Comparison of ENCODE assay signal across 8 cellular contexts in the genomic region with DNA sequence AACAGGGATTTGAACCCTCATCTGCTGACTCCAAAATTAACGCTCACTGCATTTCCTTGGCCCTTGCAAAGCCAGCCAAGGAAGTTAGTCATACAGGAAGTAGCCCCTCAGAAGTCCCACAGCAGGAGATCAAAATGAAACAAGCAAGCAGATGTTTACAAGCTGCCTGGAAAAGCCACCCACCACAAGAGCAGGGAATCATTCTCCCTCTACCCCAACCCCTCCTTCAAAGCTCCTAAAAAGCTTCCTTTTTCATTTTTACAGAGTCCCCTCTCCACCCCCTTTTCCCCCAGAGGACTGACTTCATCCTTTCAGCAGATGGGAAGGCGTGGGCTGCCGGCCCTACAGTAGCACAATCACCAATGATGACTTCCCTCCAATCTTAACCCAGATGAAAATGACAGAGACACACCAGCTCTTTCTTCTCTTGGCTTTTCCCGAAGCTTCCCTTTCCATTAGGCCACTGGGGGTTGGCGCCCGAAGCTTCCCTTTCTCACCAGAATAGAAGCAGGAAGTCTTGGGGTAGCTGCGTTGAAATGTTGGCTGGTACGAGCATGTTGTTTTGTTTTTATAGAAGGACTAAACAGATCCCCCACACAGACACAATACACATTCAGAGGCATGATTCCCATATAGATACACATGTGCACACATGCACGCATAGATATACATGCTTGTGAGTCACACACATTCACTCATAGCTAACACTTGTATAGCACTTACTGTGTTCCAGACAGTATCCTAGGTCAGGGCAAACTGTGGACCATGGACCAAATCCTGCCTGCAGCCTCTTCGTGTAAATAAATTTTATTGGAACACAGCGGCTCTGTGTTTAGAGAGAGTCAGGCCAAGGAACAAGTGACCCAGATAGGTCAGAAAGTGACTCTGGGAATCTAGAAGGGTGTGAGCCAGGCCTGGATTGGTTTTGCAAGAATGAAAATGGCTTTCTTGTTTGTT. TPM values are rescaled to one million over a fixed set of nuclear protein-coding genes. Genes with fewer than 3 reads are reported as not detected.
DNase-seq lines count a peak whose midpoint lies in the region; ATAC-seq and TF ChIP-seq lines count a peak whose summit lies in the region.

No MANE protein-coding gene starts in this region.

- DNase-seq in A172 (ENCODE audit: low spot score) (peak; percentile 88), T1000 (lab: John Stamatoyannopoulos, UW) (peak; percentile 43), fibroblast of peridontal ligament (ENCODE audit: extremely low read depth) (peak; percentile 62), omental fat pad (ENCODE audit: low spot score) (no peak)

- H3K36me3 ChIP-seq in HEK293 (ENCODE audit: control insufficient read depth in 2 of 2, insufficient read depth in 1 of 2, low read length in 2 of 2) = no peaks in the 10 kb centered on the region

- peak overlapping the region; percentile 6; the same call in 1 of the 2 replicates for H3K27ac ChIP-seq in HEK293 (ENCODE audit: extremely low read depth, low read depth, low read length)

- POLR2A ChIA-PET in HEK293 (lab: Yijun Ruan, JAX) = interaction anchor here (0.9 to 3.7 kb wide), 3 partner anchors 8 to 18 kb away, joined by 3 to 16 read pairs (median 8); partner anchors contain the start of gene ITPRIPL2

- no peaks in the 10 kb centered on the region for H3K9me3 ChIP-seq in HEK293 (ENCODE audit: control insufficient read depth, insufficient read depth, low read depth, low read length)

- peaks cover 20% of the 10 kb centered on the region for H3K4me1 ChIP-seq in HEK293 (ENCODE audit: control insufficient read depth, insufficient read depth, low read length)

- no peak overlapping the region for H3K4me3 ChIP-seq in HEK293 (ENCODE audit: low read depth, low read length)

- ATAC-seq in omental fat pad (ENCODE audit: low FRiP score) = peak; percentile 35
- no peak for ATAC-seq in GM21717 (IDR thresholded peaks at IDR 0.05; ENCODE audit: unreplicated experiment)
- ATAC-seq in GM19463 (IDR thresholded peaks at IDR 0.05; ENCODE audit: unreplicated experiment) = no peak
- ATAC-seq in HG02938 (IDR thresholded peaks at IDR 0.05; ENCODE audit: unreplicated experiment) = no peak

- no peak for TF ChIP-seq CTCF in HEK293 (tag by site-specific recombination; IDR thresholded peaks at IDR 0.05)
- TF ChIP-seq CTCF in omental fat pad (IDR thresholded peaks at IDR 0.05) = no peak

- CTCF ChIA-PET in HEK293 (lab: Yijun Ruan, JAX) = interaction anchor here (0.5 to 1.8 kb wide), 6 partner anchors 9 to 168 kb away, joined by 3 to 5 read pairs (median 3); partner anchors contain the start of gene ITPRIPL2

TF ChIP-seq in HEK293, 187 proteins besides CTCF, POLR2A, EP300 and RAD21 (continues in another document):
- no peak for TF ChIP-seq OVOL3 (tag by site-specific recombination; IDR thresholded peaks at IDR 0.05)
- no peak for TF ChIP-seq YY2 (tag by site-specific recombination; IDR thresholded peaks at IDR 0.05)
- TF ChIP-seq ZNF311 (tag by site-specific recombination; IDR thresholded peaks at IDR 0.05; ENCODE audit: borderline replicate concordance) = no peak
- peak; percentile 54; the same call in 1 of the 2 replicates for TF ChIP-seq ZBTB20 (tag by site-specific recombination; IDR thresholded peaks at IDR 0.05)
- no peak for TF ChIP-seq ZNF501 (tag by site-specific recombination; IDR thresholded peaks at IDR 0.05)
- TF ChIP-seq ZNF292 (tag by site-specific recombination; IDR thresholded peaks at IDR 0.05; ENCODE audit: borderline replicate concordance, low read depth) = no peak
- no peak for TF ChIP-seq MZF1 (tag by site-specific recombination; IDR thresholded peaks at IDR 0.05; ENCODE audit: borderline replicate concordance)
- no peak for TF ChIP-seq ZNF362 (tag by site-specific recombination; IDR thresholded peaks at IDR 0.05)
- no peak for TF ChIP-seq ZNF585B (tag by site-specific recombination; IDR thresholded peaks at IDR 0.05)
- TF ChIP-seq ZFP3 (tag by site-specific recombination; IDR thresholded peaks at IDR 0.05; ENCODE audit: low read depth) = no peak
- TF ChIP-seq GLI2 (tag by site-specific recombination; IDR thresholded peaks at IDR 0.05; ENCODE audit: borderline replicate concordance, low read depth) = no peak
- TF ChIP-seq BCL11B (tag by site-specific recombination; IDR thresholded peaks at IDR 0.05; ENCODE audit: low read depth) = no peak
- no peak for TF ChIP-seq BCL11A (tag by site-specific recombination; IDR thresholded peaks at IDR 0.05; ENCODE audit: low read depth)
- peak; percentile 88 for TF ChIP-seq PRDM6 (tag by site-specific recombination; IDR thresholded peaks at IDR 0.05)
- TF ChIP-seq ZNF350 (tag by site-specific recombination; IDR thresholded peaks at IDR 0.05) = no peak
- TF ChIP-seq ZNF140 (tag by site-specific recombination; IDR thresholded peaks at IDR 0.05) = no peak
- no peak for TF ChIP-seq ZBTB1 (tag by site-specific recombination; IDR thresholded peaks at IDR 0.05)
- TF ChIP-seq, protein P1, sequence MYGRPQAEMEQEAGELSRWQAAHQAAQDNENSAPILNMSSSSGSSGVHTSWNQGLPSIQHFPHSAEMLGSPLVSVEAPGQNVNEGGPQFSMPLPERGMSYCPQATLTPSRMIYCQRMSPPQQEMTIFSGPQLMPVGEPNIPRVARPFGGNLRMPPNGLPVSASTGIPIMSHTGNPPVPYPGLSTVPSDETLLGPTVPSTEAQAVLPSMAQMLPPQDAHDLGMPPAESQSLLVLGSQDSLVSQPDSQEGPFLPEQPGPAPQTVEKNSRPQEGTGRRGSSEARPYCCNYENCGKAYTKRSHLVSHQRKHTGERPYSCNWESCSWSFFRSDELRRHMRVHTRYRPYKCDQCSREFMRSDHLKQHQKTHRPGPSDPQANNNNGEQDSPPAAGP (tag by site-specific recombination; IDR thresholded peaks at IDR 0.05) = 0 out of 2 replicates have a peak, but pooled peaks have one; percentile 4
- TF ChIP-seq ZNF48 (tag by site-specific recombination; IDR thresholded peaks at IDR 0.05) = no peak
- peak; percentile 96 for TF ChIP-seq OSR2 (tag by site-specific recombination; IDR thresholded peaks at IDR 0.05)
- TF ChIP-seq PRDM1 (tag by site-specific recombination; IDR thresholded peaks at IDR 0.05) = no peak
- no peak for TF ChIP-seq ZNF768 (tag by site-specific recombination; IDR thresholded peaks at IDR 0.05)
- TF ChIP-seq ZEB2 (tag by site-specific recombination; IDR thresholded peaks at IDR 0.05) = peak; percentile 79
- TF ChIP-seq TCF7L2 (IDR thresholded peaks at IDR 0.05; ENCODE audit: borderline replicate concordance, low read depth, low read length) = no peak

RNA-seq across cellular contexts. Expression of gene ITPRIPL2, which starts 17.4 kb away (rescaled TPM):
- 24.1 and 30.8 TPM in 2 replicates for total RNA-seq in A172 (2014; rRNA removed; shearing (Covaris generic))
- total RNA-seq in omental fat pad = 10 to 100 TPM; 58.9 to 92.5 (median 75.7) TPM

RNA-seq across cellular contexts. Expression of gene SYT17, which starts 36.9 kb away (rescaled TPM):
- 0.55 and 1.3 TPM in 2 replicates for total RNA-seq in A172 (2014; rRNA removed; shearing (Covaris generic))
- total RNA-seq in omental fat pad = 10 to 100 TPM in 1 of 4 donors, 1 to 10 TPM in 3; 3.0 to 15.9 (median 7.1) TPM
